ENCODE assay signal across 10 cellular contexts in the genomic region with DNA sequence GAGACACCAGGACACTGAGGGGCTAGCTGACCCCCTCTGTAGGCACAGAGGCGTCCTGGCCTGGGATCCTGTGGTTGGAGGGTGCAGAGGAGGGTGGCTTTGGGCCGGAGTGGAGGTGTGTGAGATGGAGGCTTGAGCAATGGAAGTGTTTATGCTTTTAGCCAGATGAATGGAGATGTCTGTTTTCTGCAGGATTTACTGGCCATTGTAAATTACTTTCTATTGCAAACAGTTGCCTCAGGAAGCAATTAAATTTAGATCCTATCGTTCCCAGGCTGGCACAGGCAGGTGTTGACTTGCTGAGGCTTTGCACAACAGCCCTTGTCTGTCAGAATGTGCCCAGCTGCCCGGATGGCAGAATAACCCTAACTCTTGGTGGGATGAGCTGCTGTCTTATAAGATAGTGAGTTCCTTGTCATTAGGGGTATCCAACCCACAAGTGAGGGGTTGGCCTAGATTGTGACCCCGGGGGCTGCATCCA. TPM values are rescaled to one million over a fixed set of nuclear protein-coding genes. Genes with fewer than 3 reads are reported as not detected.
DNase-seq lines count a peak whose midpoint lies in the region; ATAC-seq and TF ChIP-seq lines count a peak whose summit lies in the region.
"Had no signal": no experiment of that assay in that cellular context is flagged by ENCODE, and none has a peak within 500 bp of the region (broad histone marks: within the 10 kb centered on the region; RNA-seq: fewer than 3 reads in every experiment).

No MANE protein-coding gene starts in this region.

- peak overlapping the region; percentile 65 for H3K27ac Mint-ChIP-seq in activated T-helper 1 cell treated with anti-CD3 and anti-CD28 coated beads, Interleukin-12 subunit alpha, Interleukin-12 subunit beta, Interleukin-2, Interleukin-4 antibody, amounts not matched to agents 30 ng/mL and 10 ng/mL and 1 ng/mL, durations not matched to agents 14 hours and 24 hours and 36 hours
- peak overlapping the region in 1 of 2 donors; percentile 26 for H3K27ac Mint-ChIP-seq in natural killer cell

- H3K79me1 ChIP-seq in IMR-90 (ENCODE audit: low read depth in 1 of 2, low read length in 2 of 2): peaks cover 6 to 24% of the 10 kb centered on the region in 2 experiments; a peak in 3 of 4 replicates

- TF ChIP-seq CTCF in 22Rv1 (IDR thresholded peaks at IDR 0.05): no peak
- no peak for TF ChIP-seq CTCF in IMR-90 (conservative IDR thresholded peaks at IDR 0.05; ENCODE audit: low read depth, low read length)
- TF ChIP-seq CTCF in natural killer cell (IDR thresholded peaks at IDR 0.05): no peak
- TF ChIP-seq CTCF in GM10266 (IDR thresholded peaks at IDR 0.05; ENCODE audit: control insufficient read depth, insufficient read depth, low read depth, missing control alignments): no peak

- no peak for TF ChIP-seq RAD21 in IMR-90 (IDR thresholded peaks at IDR 0.05; ENCODE audit: low read length)

- H2BK5ac ChIP-seq in IMR-90 (ENCODE audit: low read depth, low read length, poor library complexity, severe bottlenecking): no peak overlapping the region

- no peak for TF ChIP-seq POLR2A in IMR-90 (IDR thresholded peaks at IDR 0.05; ENCODE audit: low read depth, low read length)

- H3K4me1 ChIP-seq in IMR-90 (ENCODE audit: control insufficient read depth, insufficient read depth, low read length): peaks cover 47% of the 10 kb centered on the region

- WGBS in IMR-90 (ENCODE audit: extremely low coverage in 2 of 2, insufficient read length in 1 of 2), 2 experiments: no CpG with 5 or more reads among the region's 5 CpGs

- peaks cover 79% of the 10 kb centered on the region for H3K4me1 Mint-ChIP-seq in activated T-helper 1 cell treated with anti-CD3 and anti-CD28 coated beads, Interleukin-12 subunit alpha, Interleukin-12 subunit beta, Interleukin-2, Interleukin-4 antibody, amounts not matched to agents 30 ng/mL and 10 ng/mL and 1 ng/mL, durations not matched to agents 14 hours and 24 hours and 36 hours (ENCODE audit: low read depth)
- peaks cover 42 to 47% of the 10 kb centered on the region in 2 donors for H3K4me1 Mint-ChIP-seq in natural killer cell

- H3K18ac ChIP-seq in IMR-90 (ENCODE audit: low read depth, low read length): no peak overlapping the region

- H2BK120ac ChIP-seq in IMR-90 (ENCODE audit: low read depth, low read length): no peak overlapping the region

- H2BK20ac ChIP-seq in IMR-90 (ENCODE audit: low read depth, low read length): no peak overlapping the region

- H3K56ac ChIP-seq in IMR-90 (ENCODE audit: extremely low read depth, insufficient read depth, low read length): no peak overlapping the region

- H3K27me3 ChIP-seq in IMR-90 (ENCODE audit: control insufficient read depth, insufficient read depth, low read length): no peaks in the 10 kb centered on the region

- H3K9me3 Mint-ChIP-seq in activated T-helper 1 cell treated with anti-CD3 and anti-CD28 coated beads, Interleukin-12 subunit alpha, Interleukin-12 subunit beta, Interleukin-2, Interleukin-4 antibody, amounts not matched to agents 30 ng/mL and 10 ng/mL and 1 ng/mL, durations not matched to agents 14 hours and 24 hours and 36 hours: no peaks in the 10 kb centered on the region
- H3K9me3 Mint-ChIP-seq in natural killer cell: no peaks in the 10 kb centered on the region
- H3K9me3 Mint-ChIP-seq: effector memory CD8-positive, alpha-beta T cell had no signal

- intact Hi-C loops in IMR-90 (cut with micrococcal nuclease): no loop called here
- intact Hi-C loops in activated T-helper 1 cell treated with anti-CD3 and anti-CD28 coated beads, Interleukin-12 subunit alpha, Interleukin-12 subunit beta, Interleukin-2, Interleukin-4 antibody, amounts not matched to agents 30 ng/mL and 10 ng/mL and 1 ng/mL, durations not matched to agents 14 hours and 24 hours and 36 hours (cut with micrococcal nuclease): loop anchor here (5.0 kb wide), 4 partner anchors 83 to 283 kb away; partner anchors contain the start of genes CNNM3 and NCAPH
- intact Hi-C loops in natural killer cell (cut with micrococcal nuclease): loop anchor here (5.0 kb wide), 4 partner anchors 47 to 387 kb away; partner anchors contain the start of genes DUSP2 and KANSL3

- H2BK15ac ChIP-seq in IMR-90 (ENCODE audit: low read depth, low read length): no peak overlapping the region

- dilution Hi-C loops in IMR-90 (cut with HindIII; ENCODE audit: low sequenced_read_pairs, unreplicated experiment): no loop called here

- H3K23ac ChIP-seq in IMR-90 (ENCODE audit: low read depth, low read length): no peak overlapping the region

- POLR2A ChIA-PET in IMR-90 (lab: Charles Lee; ENCODE audit: unreplicated experiment): no interaction called here

- no peak overlapping the region for H3K4ac ChIP-seq in IMR-90 (ENCODE audit: low read depth, low read length)

- H4K5ac ChIP-seq in IMR-90 (ENCODE audit: low read depth, low read length): no peak overlapping the region

- no peaks in the 10 kb centered on the region for H3K36me3 ChIP-seq in IMR-90 (ENCODE audit: control insufficient read depth, insufficient read depth, low read length)

- CTCF ChIA-PET in IMR-90 (lab: Yijun Ruan, JAX): interaction anchor here (0.6 kb wide), 1 partner anchor 20 kb away, joined by 3 read pairs; no protein-coding TSS in a partner anchor

- in situ Hi-C loops in IMR-90 (cut with MboI; ENCODE audit: low sequenced_read_pairs): no loop called here

- no peak overlapping the region for H3K9ac ChIP-seq in IMR-90 (ENCODE audit: low read depth, low read length)

- H4K91ac ChIP-seq in IMR-90 (ENCODE audit: insufficient read depth, low read depth, low read length): no peak overlapping the region

- H3K4me3 ChIP-seq in IMR-90 (ENCODE audit: insufficient read depth, low read depth, low read length): no peak overlapping the region
- H3K4me3 ChIP-seq: K562 had no signal

- H4K20me1 ChIP-seq in IMR-90 (ENCODE audit: insufficient read depth, low read length): peaks cover 28% of the 10 kb centered on the region

- no peak overlapping the region; a peak in 1 of 4 replicates for H4K8ac ChIP-seq in IMR-90 (ENCODE audit: low read depth in 2 of 2, low read length in 2 of 2)

- H3K9me1 ChIP-seq in IMR-90 (ENCODE audit: insufficient read depth, low read length): peaks cover 16% of the 10 kb centered on the region

- ATAC-seq in IMR-90 (ENCODE audit: low read depth) (no peak), natural killer cell (no peak), GM18873 (IDR thresholded peaks at IDR 0.05; ENCODE audit: low FRiP score, unreplicated experiment) (no peak)
- ATAC-seq: effector memory CD8-positive, alpha-beta T cell; K562 had no signal

- H3K9me3 ChIP-seq in IMR-90 (ENCODE audit: control insufficient read depth, insufficient read depth, low read length): no peaks in the 10 kb centered on the region

- peaks cover 21% of the 10 kb centered on the region for H3K36me3 Mint-ChIP-seq in activated T-helper 1 cell treated with anti-CD3 and anti-CD28 coated beads, Interleukin-12 subunit alpha, Interleukin-12 subunit beta, Interleukin-2, Interleukin-4 antibody, amounts not matched to agents 30 ng/mL and 10 ng/mL and 1 ng/mL, durations not matched to agents 14 hours and 24 hours and 36 hours (ENCODE audit: low read depth)
- H3K36me3 Mint-ChIP-seq in natural killer cell: no peaks in the 10 kb centered on the region

- DNase-seq in IMR-90: no peak
- DNase-seq in activated T-helper 1 cell treated with anti-CD3 and anti-CD28 coated beads, Interleukin-12 subunit alpha, Interleukin-12 subunit beta, Interleukin-2, Interleukin-4 antibody, amounts not matched to agents 30 ng/mL and 10 ng/mL and 1 ng/mL, durations not matched to agents 14 hours and 24 hours and 36 hours (ENCODE audit: low spot score): no peak
- no peak for DNase-seq in natural killer cell
- no peak for DNase-seq in GM10266 (ENCODE audit: extremely low spot score)
- DNase-seq in HCEC 1CT: no peak
- no peak for DNase-seq in stimulated activated CD4-positive, alpha-beta T cell treated with anti-CD3 and anti-CD28 coated beads, Interleukin-4, amount 100 ng/mL, for 24 hours
- DNase-seq: effector memory CD8-positive, alpha-beta T cell had no signal

- BruUV-seq in IMR-90 (replicated peaks; lab: Mats Ljungman, UMichigan): no TSS peak

- H2AK9ac ChIP-seq in IMR-90 (replicated peaks; ENCODE audit: low read depth, low read length, poor library complexity): no peak overlapping the region

- no peak overlapping the region for H3K4me3 Mint-ChIP-seq in activated T-helper 1 cell treated with anti-CD3 and anti-CD28 coated beads, Interleukin-12 subunit alpha, Interleukin-12 subunit beta, Interleukin-2, Interleukin-4 antibody, amounts not matched to agents 30 ng/mL and 10 ng/mL and 1 ng/mL, durations not matched to agents 14 hours and 24 hours and 36 hours
- peak overlapping the region; percentile 22 for H3K4me3 Mint-ChIP-seq in natural killer cell
- H3K4me3 Mint-ChIP-seq: effector memory CD8-positive, alpha-beta T cell had no signal

- no peak overlapping the region for H3K14ac ChIP-seq in IMR-90 (replicated peaks; ENCODE audit: low read depth, low read length)

- H3K4me2 ChIP-seq in IMR-90 (ENCODE audit: low read depth, low read length): no peak overlapping the region

- H2AFZ ChIP-seq in IMR-90 (replicated peaks; ENCODE audit: low read length, poor library complexity): peak overlapping the region; percentile 40

- H2AK5ac ChIP-seq in IMR-90 (ENCODE audit: low read depth, low read length): peak overlapping the region; percentile 47; the same call in 1 of the 2 replicates

- H3K27ac ChIP-seq in 22Rv1: peak overlapping the region; percentile 57
- no peak overlapping the region for H3K27ac ChIP-seq in IMR-90 (ENCODE audit: insufficient read depth, low read length)

- peaks cover 1% of the 10 kb centered on the region for H3K27me3 Mint-ChIP-seq in activated T-helper 1 cell treated with anti-CD3 and anti-CD28 coated beads, Interleukin-12 subunit alpha, Interleukin-12 subunit beta, Interleukin-2, Interleukin-4 antibody, amounts not matched to agents 30 ng/mL and 10 ng/mL and 1 ng/mL, durations not matched to agents 14 hours and 24 hours and 36 hours (ENCODE audit: insufficient read depth)
- peaks cover 0 to 2% of the 10 kb centered on the region in 2 donors for H3K27me3 Mint-ChIP-seq in natural killer cell (ENCODE audit: low read depth in 2 of 2)
- H3K27me3 Mint-ChIP-seq: effector memory CD8-positive, alpha-beta T cell had no signal

RNA-seq across cellular contexts. Expression of gene ARID5A, which starts 1.8 kb away (rescaled TPM):
- total RNA-seq in IMR-90 (2012; rRNA removed): 2.2 and 2.3 TPM in 2 replicates
- 6.7 and 7.2 TPM in 2 replicates for polyA plus RNA-seq in IMR-90 (2012; rRNA removed)
- 4.4 and 7.1 TPM in 2 replicates for polyA plus RNA-seq in IMR-90 (2012; cell fraction: cytosol; rRNA removed)
- 9.5 and 20.2 TPM in 2 replicates for polyA plus RNA-seq in IMR-90 (2012; cell fraction: nucleus; rRNA removed; ENCODE audit: low replicate concordance)
- total RNA-seq in activated T-helper 1 cell treated with anti-CD3 and anti-CD28 coated beads, Interleukin-12 subunit alpha, Interleukin-12 subunit beta, Interleukin-2, Interleukin-4 antibody, amounts not matched to agents 30 ng/mL and 10 ng/mL and 1 ng/mL, durations not matched to agents 14 hours and 24 hours and 36 hours: 233 and 240 TPM in 2 replicates
- total RNA-seq in natural killer cell: 100 to 1,000 TPM in 2 of 3 donors, 10 to 100 TPM in 1; 90.9 to 117 (median 114) TPM

RNA-seq across cellular contexts. Expression of gene NEURL3, which starts 29.6 kb away (rescaled TPM):
- total RNA-seq in IMR-90 (2012; rRNA removed): not detected in 2 replicates
- not detected in 2 replicates for polyA plus RNA-seq in IMR-90 (2012; rRNA removed)
- polyA plus RNA-seq in IMR-90 (2012; cell fraction: cytosol; rRNA removed): not detected in 2 replicates
- polyA plus RNA-seq in IMR-90 (2012; cell fraction: nucleus; rRNA removed; ENCODE audit: low replicate concordance): 0.06 TPM in 1 of 2 replicates, not detected in the other
- total RNA-seq in activated T-helper 1 cell treated with anti-CD3 and anti-CD28 coated beads, Interleukin-12 subunit alpha, Interleukin-12 subunit beta, Interleukin-2, Interleukin-4 antibody, amounts not matched to agents 30 ng/mL and 10 ng/mL and 1 ng/mL, durations not matched to agents 14 hours and 24 hours and 36 hours: 0.54 and 0.75 TPM in 2 replicates
- not detected for total RNA-seq in natural killer cell
- total RNA-seq: K562 had no signal
- polyA plus RNA-seq: K562 had no signal

Comparison
In these comparisons a context has a peak if more than half of its experiments do, and no peak if none do; other contexts are left out.
1. RNA of gene ARID5A, which starts 1.8 kb away (total RNA-seq): 233 to 240 TPM in activated T-helper 1 cell treated with anti-CD3 and anti-CD28 coated beads, Interleukin-12 subunit alpha, Interleukin-12 subunit beta, Interleukin-2, Interleukin-4 antibody, amounts not matched to agents 30 ng/mL and 10 ng/mL and 1 ng/mL, durations not matched to agents 14 hours and 24 hours and 36 hours and 90.9 to 117 TPM in natural killer cell; 2.2 to 2.3 TPM in IMR-90; every median in the first group is over 10 times any median in the second.